In genomic region chr12:10623131-10623530, GRCh38 we compare ENCODE assay signal across 12 cellular contexts. TPM values are rescaled to one million over a fixed set of nuclear protein-coding genes. Genes with fewer than 3 reads are reported as not detected.
DNase-seq lines count a peak whose midpoint lies in the region; TF ChIP-seq lines count a peak whose summit lies in the region.
"Had no signal": no experiment of that assay in that cellular context is flagged by ENCODE, and none has a peak within 500 bp of the region (broad histone marks: within the 10 kb centered on the region; RNA-seq: fewer than 3 reads in every experiment).

No MANE protein-coding gene starts in this region.

- H2AFZ ChIP-seq in GM23248, result no peak overlapping the region

- H3F3A ChIP-seq in GM23248 (ENCODE audit: insufficient read depth), result peaks cover 8% of the 10 kb centered on the region

- no peaks in the 10 kb centered on the region for H4K20me1 ChIP-seq in GM23248 (ENCODE audit: insufficient read depth)
- H4K20me1 ChIP-seq: BLaER1 had no signal

- no peak overlapping the region for H3K4me3 ChIP-seq in GM23248
- H3K4me3 ChIP-seq: BLaER1 had no signal

- H3K9me3 ChIP-seq in GM23248 (ENCODE audit: low read depth), result no peaks in the 10 kb centered on the region
- H3K9me3 ChIP-seq: BLaER1, Caco-2 had no signal

- H3K4me2 ChIP-seq in GM23248 (ENCODE audit: unreplicated experiment), result no peak overlapping the region
- H3K4me2 ChIP-seq: BLaER1 had no signal

- peaks cover 13% of the 10 kb centered on the region for H3K4me1 ChIP-seq in GM23248 (ENCODE audit: insufficient read depth)
- H3K4me1 ChIP-seq: BLaER1, Caco-2 had no signal

- no peak for TF ChIP-seq CTCF in VCaP (conservative IDR thresholded peaks at IDR 0.05)

- no peaks in the 10 kb centered on the region for H3K9me2 ChIP-seq in GM23248 (ENCODE audit: insufficient read depth)

- H3K36me3 ChIP-seq in GM23248 (ENCODE audit: low read depth), result no peaks in the 10 kb centered on the region
- H3K36me3 ChIP-seq: BLaER1 had no signal

- no peaks in the 10 kb centered on the region for H3K79me2 ChIP-seq in GM23248 (ENCODE audit: insufficient read depth)

- no peaks in the 10 kb centered on the region for H3K27me3 ChIP-seq in GM23248 (replicated peaks; ENCODE audit: insufficient read depth)
- H3K27me3 ChIP-seq: BLaER1 had no signal

- peak; percentile 30 for DNase-seq in GM23248
- DNase-seq in fibroblast of peridontal ligament (ENCODE audit: extremely low read depth), result peak; percentile 28
- DNase-seq in epidermal melanocyte (ENCODE audit: insufficient read length, low spot score), result no peak
- DNase-seq in activated effector memory CD4-positive, alpha-beta T cell treated with Interleukin-2 at 50 U/mL for 16 hours, result no peak
- no peak for DNase-seq in RKO (ENCODE audit: low spot score)
- DNase-seq: AML-193; Caco-2; CD8-positive, alpha-beta memory T cell; DND-41; GF-D8 had no signal

- no peak overlapping the region for H3K27ac ChIP-seq in GM23248
- H3K27ac ChIP-seq in VCaP, result peak overlapping the region; percentile 63
- H3K27ac ChIP-seq: BLaER1 had no signal

- H3K9ac ChIP-seq in GM23248, result no peak overlapping the region
- H3K9ac ChIP-seq: BLaER1 had no signal

- in situ Hi-C loops in GM23248 (cut with MboI), result no loop called here

RNA-seq across cellular contexts. Expression of gene MAGOHB, which starts 9.7 kb away (rescaled TPM):
- 16.6 and 27.8 TPM in 2 replicates for total RNA-seq in GM23248 (2014; rRNA removed; shearing (Covaris generic))
- 72.4 and 78.0 TPM in 2 replicates for polyA plus RNA-seq in GM23248 (2016; fragmentation: Nextera tagmentation; extraction: Ambion mirVana)

RNA-seq across cellular contexts. Expression of gene STYK1, which starts 50.7 kb away (rescaled TPM):
- total RNA-seq in GM23248 (2014; rRNA removed; shearing (Covaris generic)), result 1.1 TPM in 1 of 2 replicates, not detected in the other
- polyA plus RNA-seq in GM23248 (2016; fragmentation: Nextera tagmentation; extraction: Ambion mirVana), result 0.89 and 0.93 TPM in 2 replicates

Comparison
In these comparisons a context has a peak if more than half of its experiments do, and no peak if none do; other contexts are left out.
1. DNase-seq: peak in GM23248 (single experiment) and fibroblast of peridontal ligament (single experiment); none in epidermal melanocyte (single experiment), activated effector memory CD4-positive, alpha-beta T cell treated with Interleukin-2 at 50 U/mL for 16 hours (single experiment) and RKO (single experiment).